Comparison of ENCODE assay signal across 8 cellular contexts in the genomic region with DNA sequence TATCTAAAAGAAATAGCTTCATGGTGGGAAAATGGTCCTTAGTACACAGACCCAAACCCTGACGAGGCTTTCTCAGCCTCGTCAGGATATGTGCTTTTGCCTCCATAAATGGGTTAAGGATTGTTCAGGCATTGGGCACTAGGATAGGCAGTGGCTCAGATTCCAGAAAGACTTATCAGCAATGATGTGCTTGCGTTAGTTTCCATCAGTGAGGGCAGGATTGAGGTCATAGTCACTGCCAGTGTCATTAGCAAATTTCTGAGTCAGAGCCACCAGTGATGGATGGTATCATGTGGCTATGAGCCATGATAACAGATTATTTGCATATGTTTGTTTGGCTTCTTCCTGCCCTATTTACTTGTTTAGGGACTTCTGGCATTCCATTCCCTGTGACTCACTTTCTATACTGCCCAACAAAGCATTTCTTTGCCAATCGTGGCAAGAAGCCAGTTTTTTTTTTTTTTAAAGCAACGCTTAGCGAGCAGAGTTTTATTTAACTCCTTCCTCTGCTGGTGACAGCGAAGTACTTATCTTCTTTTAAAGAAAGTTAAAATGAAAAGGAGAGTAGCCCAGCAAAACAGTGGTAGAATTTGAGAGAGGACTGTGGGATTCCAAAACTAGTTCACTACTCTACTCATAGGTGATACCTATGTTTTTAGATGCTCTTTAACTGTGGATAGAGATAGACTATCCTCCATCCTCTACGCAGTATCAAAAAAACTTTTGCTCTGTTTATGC. TPM values are rescaled to one million over a fixed set of nuclear protein-coding genes. Genes with fewer than 3 reads are reported as not detected.
DNase-seq lines count a peak whose midpoint lies in the region; ATAC-seq, FAIRE-seq and TF ChIP-seq lines count a peak whose summit lies in the region.

No MANE protein-coding gene starts in this region.

- CTCF ChIA-PET in naive thymus-derived CD4-positive, alpha-beta T cell (lab: Charles Lee): interaction anchor here (1.5 to 8.7 kb wide), 2 partner anchors 8 to 299 kb away, joined by 3 to 106 read pairs; no protein-coding TSS in a partner anchor

- H3K4me1 Mint-ChIP-seq in naive thymus-derived CD4-positive, alpha-beta T cell: peaks cover 0 to 5% (median 0%) of the 10 kb centered on the region in 7 donors

- intact Hi-C loops in naive thymus-derived CD4-positive, alpha-beta T cell (cut with micrococcal nuclease): loop anchor here (10.0 kb wide), 2 partner anchors 459 to 489 kb away; a partner anchor contains a TSS
- intact Hi-C loops in kidney (cut with DNase I): no loop called here

- H3K27me3 ChIP-seq in naive thymus-derived CD4-positive, alpha-beta T cell (ENCODE audit: control insufficient read depth in 2 of 2, insufficient read depth in 2 of 2, low read length in 2 of 2): no peaks in the 10 kb centered on the region

- H3K27ac ChIP-seq in naive thymus-derived CD4-positive, alpha-beta T cell (ENCODE audit: low read depth, low read length): no peak overlapping the region
- H3K27ac ChIP-seq in kidney (ENCODE audit: low read depth in 2 of 2, low read length in 2 of 2): peak overlapping the region in 1 of 2 donors; percentile 23

- no peak overlapping the region for H3K9ac ChIP-seq in kidney (ENCODE audit: low read length in 2 of 2)

- H3K9me3 ChIP-seq in naive thymus-derived CD4-positive, alpha-beta T cell (ENCODE audit: control insufficient read depth in 2 of 3, low read length in 3 of 3): no peaks in the 10 kb centered on the region
- no peaks in the 10 kb centered on the region for H3K9me3 ChIP-seq in kidney (ENCODE audit: control insufficient read depth in 1 of 2, low read length in 2 of 2)

- H3K4me1 ChIP-seq in naive thymus-derived CD4-positive, alpha-beta T cell (ENCODE audit: control insufficient read depth in 2 of 2, insufficient read depth in 2 of 2, low read length in 2 of 2): no peaks in the 10 kb centered on the region
- peaks cover 0 to 4% of the 10 kb centered on the region in 2 donors for H3K4me1 ChIP-seq in kidney (ENCODE audit: control insufficient read depth in 1 of 2, insufficient read depth in 1 of 2, low read depth in 1 of 2, low read length in 2 of 2)

- no peak overlapping the region for H3K4me3 ChIP-seq in naive thymus-derived CD4-positive, alpha-beta T cell (ENCODE audit: low read length)
- H3K4me3 ChIP-seq in kidney (ENCODE audit: low read length in 2 of 2): peak overlapping the region in 1 of 2 donors; percentile 12

- DNase-seq in stimulated activated CD4-positive, alpha-beta T cell treated with anti-CD3 and anti-CD28 coated beads, Interleukin-15, amount 100 ng/mL, for 24 hours: peak; percentile 4
- no peak for DNase-seq in stimulated activated CD4-positive, alpha-beta T cell treated with anti-CD3 and anti-CD28 coated beads, Interleukin-4, amount 100 ng/mL, for 4 hours
- DNase-seq in NCI-H774 (lab: John Stamatoyannopoulos, UW) (peak; percentile 41), erythroblast (lab: John Stamatoyannopoulos, UW) (peak; percentile 28 to 61), kidney (no peak)
- no peak for DNase-seq in naive thymus-derived CD4-positive, alpha-beta T cell
- DNase-seq in activated CD4-positive, alpha-beta T cell treated with anti-CD3 and anti-CD28 coated beads, Interleukin-2, amount 50 U/mL, for 48 hours: no peak

- no peaks in the 10 kb centered on the region for H3K9me3 Mint-ChIP-seq in naive thymus-derived CD4-positive, alpha-beta T cell

- peaks cover 0 to 4% (median 0%) of the 10 kb centered on the region in 5 donors for H3K27me3 Mint-ChIP-seq in naive thymus-derived CD4-positive, alpha-beta T cell

- peak; percentile 32 for ATAC-seq in naive thymus-derived CD4-positive, alpha-beta T cell
- no peak for ATAC-seq in GM21390 (IDR thresholded peaks at IDR 0.05; ENCODE audit: unreplicated experiment)

- H3K4me3 Mint-ChIP-seq in naive thymus-derived CD4-positive, alpha-beta T cell: no peak overlapping the region

- H3K27ac Mint-ChIP-seq in naive thymus-derived CD4-positive, alpha-beta T cell: peak overlapping the region in 1 of 9 donors; percentile 59

- TF ChIP-seq CTCF in kidney (IDR thresholded peaks at IDR 0.05; ENCODE audit: borderline replicate concordance, extremely low read depth, insufficient read depth): no peak

- no peaks in the 10 kb centered on the region for H3K36me3 ChIP-seq in naive thymus-derived CD4-positive, alpha-beta T cell (ENCODE audit: control insufficient read depth in 2 of 3, insufficient read depth in 3 of 3, low read length in 3 of 3)
- no peaks in the 10 kb centered on the region for H3K36me3 ChIP-seq in kidney (ENCODE audit: control insufficient read depth in 1 of 2, insufficient read depth in 2 of 2, low read length in 2 of 2)

- POLR2A ChIA-PET in naive thymus-derived CD4-positive, alpha-beta T cell (lab: Charles Lee): no interaction called here

- no peaks in the 10 kb centered on the region for H3K36me3 Mint-ChIP-seq in naive thymus-derived CD4-positive, alpha-beta T cell

- no peak for TF ChIP-seq POLR2A in erythroblast (IDR thresholded peaks at IDR 0.05; ENCODE audit: low read length)

- no peak for FAIRE-seq in kidney (lab: Jason Lieb, UNC)

RNA-seq across cellular contexts. Expression of a gene that starts 44.4 kb away (rescaled TPM):
- not detected for total RNA-seq in naive thymus-derived CD4-positive, alpha-beta T cell
- not detected for polyA plus RNA-seq in naive thymus-derived CD4-positive, alpha-beta T cell
- total RNA-seq in kidney: 0.06 TPM
- polyA plus RNA-seq in kidney (ENCODE audit: insufficient read depth, low read depth, low replicate concordance): not detected

Comparison
In these comparisons a context has a peak if more than half of its experiments do, and no peak if none do; other contexts are left out.
1. DNase-seq: peak in stimulated activated CD4-positive, alpha-beta T cell treated with anti-CD3 and anti-CD28 coated beads, Interleukin-15, amount 100 ng/mL, for 24 hours (single experiment), NCI-H774 (single experiment) and erythroblast (2 of 2); none in stimulated activated CD4-positive, alpha-beta T cell treated with anti-CD3 and anti-CD28 coated beads, Interleukin-4, amount 100 ng/mL, for 4 hours (0 of 2), naive thymus-derived CD4-positive, alpha-beta T cell (0 of 9), activated CD4-positive, alpha-beta T cell treated with anti-CD3 and anti-CD28 coated beads, Interleukin-2, amount 50 U/mL, for 48 hours (0 of 2) and kidney (single experiment).